18 cellular contexts compared by ENCODE assay signal in the genomic region with DNA sequence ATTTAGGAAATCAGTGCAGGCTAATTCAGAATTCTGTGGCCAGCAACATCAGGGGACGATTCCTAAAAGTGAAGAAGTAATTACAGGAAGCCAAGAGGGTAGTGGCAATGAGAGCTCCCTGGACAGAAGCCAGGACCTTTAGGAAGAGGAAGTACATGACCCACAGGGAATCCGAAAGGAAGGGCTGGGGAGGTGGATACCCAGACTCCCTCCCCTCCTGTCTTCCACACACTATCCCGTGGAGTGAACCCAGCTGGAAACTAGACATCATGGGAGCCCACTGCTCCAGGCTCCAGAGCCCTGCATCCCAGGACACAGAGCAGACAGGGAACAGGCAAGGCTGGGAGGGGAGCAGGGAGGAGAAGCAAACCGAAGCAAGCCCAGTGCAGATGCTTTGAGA.
DNase-seq lines count a peak whose midpoint lies in the region; ATAC-seq and TF ChIP-seq lines count a peak whose summit lies in the region.
"Had no signal": no experiment of that assay in that cellular context is flagged by ENCODE, and none has a peak within 500 bp of the region (broad histone marks: within the 10 kb centered on the region; RNA-seq: fewer than 3 reads in every experiment).

No MANE protein-coding gene starts in this region.

- H3K9me3 Mint-ChIP-seq in CD14-positive monocyte (peaks cover 5 to 11% (median 10%) of the 10 kb centered on the region in 7 donors), naive B cell (peaks cover 3 to 11% (median 9%) of the 10 kb centered on the region in 7 donors)

- peak; percentile 54 for DNase-seq in CD14-positive monocyte (ENCODE audit: low spot score)
- peak; percentile 53 for DNase-seq in RPMI8226
- DNase-seq in globus pallidus (ENCODE audit: low spot score) = peak; percentile 33
- DNase-seq in naive B cell = no peak
- DNase-seq in NCI-H2107 (lab: John Stamatoyannopoulos, UW) = no peak
- DNase-seq in psoas muscle = no peak
- DNase-seq: activated CD4-positive, alpha-beta T cell treated with anti-CD3 and anti-CD28 coated beads for 48 hours; activated T-cell treated with anti-CD3 and anti-CD28 coated beads, Interleukin-2, amount 50 U/mL, for 24 hours; AML-193; DND-41; H9; NCI-H187; NCI-H526 treated with DMSO at 0.1 percent for 48 hours; T-helper 2 cell had no signal

- intact Hi-C loops in CD14-positive monocyte (cut with micrococcal nuclease) = no loop called here
- intact Hi-C loops in psoas muscle (cut with DNase I) = no loop called here

- peaks cover 4 to 13% (median 4%) of the 10 kb centered on the region in 3 donors for H3K27me3 Mint-ChIP-seq in CD14-positive monocyte (ENCODE audit: low read depth in 3 of 3)
- H3K27me3 Mint-ChIP-seq in naive B cell = peaks cover 0 to 5% (median 0%) of the 10 kb centered on the region in 3 donors

- no peaks in the 10 kb centered on the region for H3K4me1 ChIP-seq in psoas muscle

- no peaks in the 10 kb centered on the region for H3K27me3 ChIP-seq in psoas muscle (ENCODE audit: insufficient read depth in 3 of 3, low read length in 2 of 3)
- H3K27me3 ChIP-seq: ovary had no signal

- WGBS in psoas muscle, 3 donors = 28 to 37% (median 37%) methylated on average over 4 of the region's 4 CpGs

- H3K27ac ChIP-seq in psoas muscle = no peak overlapping the region
- H3K27ac ChIP-seq: KMS-11, ovary had no signal

- no peak for TF ChIP-seq CTCF in CD14-positive monocyte (IDR thresholded peaks at IDR 0.05)
- TF ChIP-seq CTCF in psoas muscle (IDR thresholded peaks at IDR 0.05) = no peak

- no peak overlapping the region for H3K4me3 ChIP-seq in psoas muscle
- H3K4me3 ChIP-seq: ovary had no signal

- no peaks in the 10 kb centered on the region for H3K36me3 ChIP-seq in psoas muscle (ENCODE audit: insufficient read depth in 1 of 2, low read depth in 1 of 2)
- H3K36me3 ChIP-seq: ovary had no signal

- ATAC-seq in naive B cell (ENCODE audit: low read depth in 2 of 2) = no peak
- no peak for ATAC-seq in GM18519 (IDR thresholded peaks at IDR 0.05; ENCODE audit: low FRiP score, unreplicated experiment)
- ATAC-seq in psoas muscle = no peak
- ATAC-seq in HG02938 (IDR thresholded peaks at IDR 0.05; ENCODE audit: unreplicated experiment) = no peak

- H3K27ac Mint-ChIP-seq in CD14-positive monocyte (no peak overlapping the region), naive B cell (peak overlapping the region in 4 of 6 donors; percentile 24 to 80 (median 52))
- H3K27ac Mint-ChIP-seq: activated T-cell treated with anti-CD3 and anti-CD28 coated beads, Interleukin-2, amount 50 U/mL, for 24 hours had no signal

- H3K9me3 ChIP-seq in psoas muscle = peaks cover 8% of the 10 kb centered on the region
- H3K9me3 ChIP-seq: ovary had no signal

- H3K4me1 Mint-ChIP-seq in CD14-positive monocyte (peaks cover 11% of the 10 kb centered on the region), naive B cell (peaks cover 21 to 56% (median 22%) of the 10 kb centered on the region in 3 donors)

- H3K4me3 Mint-ChIP-seq in CD14-positive monocyte = peak overlapping the region in 1 of 2 donors; percentile 77
- H3K4me3 Mint-ChIP-seq in naive B cell = no peak overlapping the region
- H3K4me3 Mint-ChIP-seq: activated T-cell treated with anti-CD3 and anti-CD28 coated beads, Interleukin-2, amount 50 U/mL, for 24 hours; H9 had no signal

- H3K36me3 Mint-ChIP-seq in CD14-positive monocyte (no peaks in the 10 kb centered on the region), naive B cell (peaks cover 0 to 21% of the 10 kb centered on the region in 2 donors)

Comparison
In these comparisons a context has a peak if more than half of its experiments do, and no peak if none do; other contexts are left out.
1. DNase-seq: peak in CD14-positive monocyte (single experiment), RPMI8226 (single experiment) and globus pallidus (single experiment); none in naive B cell (single experiment), NCI-H2107 (single experiment) and psoas muscle (0 of 2).
2. H3K27ac Mint-ChIP-seq: peak in naive B cell (4 of 6); none in CD14-positive monocyte (0 of 7).